3 cellular contexts compared by ENCODE assay signal in genomic region chr4:93221771-93222170, GRCh38.
"Had no signal": no experiment of that assay in that cellular context is flagged by ENCODE, and none has a peak within 500 bp of the region (broad histone marks: within the 10 kb centered on the region; RNA-seq: fewer than 3 reads in every experiment).

No MANE protein-coding gene starts in this region.

- ATAC-seq: GM12878 had no signal

- DNase-seq: GDM1, GF-D8 had no signal

- H3K4me3 ChIP-seq: GM12878 had no signal
